Comparison of ENCODE assay signal across 1 cellular context in genomic region chr2:182814804-182815203, GRCh38.
TF ChIP-seq lines count a peak whose summit lies in the region.

No MANE protein-coding gene starts in this region.

TF ChIP-seq in HepG2, 621 proteins besides CTCF, POLR2A, EP300 and RAD21 (continued from another document and continues in another):
- TF ChIP-seq TRIM24 (CRISPR knock-in tag; IDR thresholded peaks at IDR 0.05) (no peak), CHCHD3 (CRISPR knock-in tag; IDR thresholded peaks at IDR 0.05) (no peak), TSC22D2 (CRISPR knock-in tag; IDR thresholded peaks at IDR 0.05; ENCODE audit: borderline replicate concordance) (no peak), THAP9 (CRISPR knock-in tag; IDR thresholded peaks at IDR 0.05; ENCODE audit: borderline replicate concordance) (no peak), PPARG (CRISPR knock-in tag; conservative IDR thresholded peaks at IDR 0.05) (no peak), NR3C1 (CRISPR knock-in tag; IDR thresholded peaks at IDR 0.05) (no peak), TFE3 (CRISPR knock-in tag; IDR thresholded peaks at IDR 0.05) (peak; percentile 62; the same call in 1 of the 2 replicates), HNF1B (CRISPR knock-in tag; IDR thresholded peaks at IDR 0.05) (peak; percentile 24; the same call in 1 of the 2 replicates), CENPT (CRISPR knock-in tag; IDR thresholded peaks at IDR 0.05; ENCODE audit: low read depth) (no peak), MYC (CRISPR knock-in tag; IDR thresholded peaks at IDR 0.05; ENCODE audit: borderline replicate concordance) (peak; percentile 27; the same call in 1 of the 2 replicates), GTF3A (CRISPR knock-in tag; conservative IDR thresholded peaks at IDR 0.05) (no peak), ZNF280D (CRISPR knock-in tag; IDR thresholded peaks at IDR 0.05) (no peak), SNRNP70 (IDR thresholded peaks at IDR 0.05; ENCODE audit: low read depth, low read length) (no peak), ZHX2 (IDR thresholded peaks at IDR 0.05; ENCODE audit: low read depth) (no peak), ZHX2 (CRISPR knock-in tag; IDR thresholded peaks at IDR 0.05; ENCODE audit: borderline replicate concordance) (no peak), RBM39 (IDR thresholded peaks at IDR 0.05; ENCODE audit: low read depth, low read length, poor library complexity, severe bottlenecking) (no peak), HNF4A (CRISPR knock-in tag; IDR thresholded peaks at IDR 0.05) (peak; percentile 96), ZNF670 (CRISPR knock-in tag; IDR thresholded peaks at IDR 0.05; ENCODE audit: borderline replicate concordance) (peak; percentile 38; the same call in 1 of the 2 replicates), STAG1 (CRISPR knock-in tag; IDR thresholded peaks at IDR 0.05) (no peak), CSRNP2 (CRISPR knock-in tag; conservative IDR thresholded peaks at IDR 0.05; ENCODE audit: low read depth) (no peak), ETV5 (CRISPR knock-in tag; IDR thresholded peaks at IDR 0.05; ENCODE audit: borderline replicate concordance) (no peak), TOE1 (CRISPR knock-in tag; IDR thresholded peaks at IDR 0.05) (no peak), ZNF710 (CRISPR knock-in tag; IDR thresholded peaks at IDR 0.05; ENCODE audit: borderline replicate concordance) (no peak), ZMYM3 (CRISPR knock-in tag; IDR thresholded peaks at IDR 0.05) (peak; percentile 82), ZBTB25 (CRISPR knock-in tag; IDR thresholded peaks at IDR 0.05) (no peak), SPEN (CRISPR knock-in tag; IDR thresholded peaks at IDR 0.05; ENCODE audit: low read depth) (no peak), ZMYM2 (CRISPR knock-in tag; IDR thresholded peaks at IDR 0.05) (peak; percentile 63; the same call in 1 of the 2 replicates), MAFF (IDR thresholded peaks at IDR 0.05; ENCODE audit: low read depth, low read length) (no peak), ADNP (CRISPR knock-in tag; IDR thresholded peaks at IDR 0.05) (peak; percentile 28; the same call in 1 of the 2 replicates), ZNF83 (CRISPR knock-in tag; IDR thresholded peaks at IDR 0.05; ENCODE audit: borderline replicate concordance) (no peak), E2F5 (CRISPR knock-in tag; conservative IDR thresholded peaks at IDR 0.05) (no peak), KLF16 (CRISPR knock-in tag; IDR thresholded peaks at IDR 0.05) (no peak), ARNTL (CRISPR knock-in tag; IDR thresholded peaks at IDR 0.05) (no peak), RNF2 (conservative IDR thresholded peaks at IDR 0.05; ENCODE audit: low read depth) (no peak), TFDP2 (CRISPR knock-in tag; IDR thresholded peaks at IDR 0.05) (no peak), ZNF34 (CRISPR knock-in tag; IDR thresholded peaks at IDR 0.05; ENCODE audit: borderline replicate concordance) (no peak), SMARCC2 (IDR thresholded peaks at IDR 0.05) (no peak), SALL1 (CRISPR knock-in tag; IDR thresholded peaks at IDR 0.05) (peak; percentile 86)
